12 cellular contexts compared by ENCODE assay signal in genomic region chr1:47229884-47230691, GRCh38. TPM values are rescaled to one million over a fixed set of nuclear protein-coding genes. Genes with fewer than 3 reads are reported as not detected.
DNase-seq lines count a peak whose midpoint lies in the region; ATAC-seq and TF ChIP-seq lines count a peak whose summit lies in the region.
"Had no signal": no experiment of that assay in that cellular context is flagged by ENCODE, and none has a peak within 500 bp of the region (broad histone marks: within the 10 kb centered on the region; RNA-seq: fewer than 3 reads in every experiment).

No MANE protein-coding gene starts in this region.

- ATAC-seq in activated CD8-positive, alpha-beta T cell treated with anti-CD3 and anti-CD28 coated beads, Interleukin-2, amount 10 ng/mL, durations not matched to agents 7 days and 5 days: no peak
- ATAC-seq in activated CD8-positive, alpha-beta T cell treated with anti-CD3 and anti-CD28 coated beads for 36 hours: no peak
- ATAC-seq in central memory CD8-positive, alpha-beta T cell (replicated peaks; ENCODE audit: extremely low read depth, poor library complexity, severe bottlenecking): no peak
- no peak for ATAC-seq in HG03520 (IDR thresholded peaks at IDR 0.05; ENCODE audit: unreplicated experiment)
- ATAC-seq: esophagus mucosa had no signal

- H3K4me3 Mint-ChIP-seq in activated CD8-positive, alpha-beta T cell treated with anti-CD3 and anti-CD28 coated beads, Interleukin-2, amount 10 ng/mL, durations not matched to agents 7 days and 5 days: peak overlapping the region; percentile 22
- no peak overlapping the region for H3K4me3 Mint-ChIP-seq in activated CD8-positive, alpha-beta T cell treated with anti-CD3 and anti-CD28 coated beads for 36 hours
- H3K4me3 Mint-ChIP-seq in central memory CD8-positive, alpha-beta T cell: peak overlapping the region; percentile 52

- DNase-seq in activated CD8-positive, alpha-beta T cell treated with anti-CD3 and anti-CD28 coated beads, Interleukin-2, amount 10 ng/mL, durations not matched to agents 7 days and 5 days: no peak
- no peak for DNase-seq in activated CD8-positive, alpha-beta T cell treated with anti-CD3 and anti-CD28 coated beads for 36 hours
- DNase-seq in central memory CD8-positive, alpha-beta T cell (ENCODE audit: low spot score in 2 of 2): no peak
- peak; percentile 44 to 51 for DNase-seq in lung microvascular endothelial cell (ENCODE audit: low read depth in 2 of 2)
- DNase-seq in suprapubic skin (ENCODE audit: low spot score in 2 of 2): no peak
- no peak for DNase-seq in GM03348 (ENCODE audit: low spot score)
- DNase-seq in activated CD8-positive, alpha-beta memory T cell treated with anti-CD3 and anti-CD28 coated beads for 24 hours: no peak
- DNase-seq: activated effector memory CD4-positive, alpha-beta T cell treated with Interleukin-2 at 50 U/mL for 16 hours; NCI-H69 had no signal

- H3K9me3 Mint-ChIP-seq in activated CD8-positive, alpha-beta T cell treated with anti-CD3 and anti-CD28 coated beads, Interleukin-2, amount 10 ng/mL, durations not matched to agents 7 days and 5 days (ENCODE audit: insufficient read depth): no peaks in the 10 kb centered on the region
- H3K9me3 Mint-ChIP-seq in activated CD8-positive, alpha-beta T cell treated with anti-CD3 and anti-CD28 coated beads for 36 hours: no peaks in the 10 kb centered on the region
- H3K9me3 Mint-ChIP-seq in central memory CD8-positive, alpha-beta T cell: no peaks in the 10 kb centered on the region

- H3K36me3 Mint-ChIP-seq in activated CD8-positive, alpha-beta T cell treated with anti-CD3 and anti-CD28 coated beads, Interleukin-2, amount 10 ng/mL, durations not matched to agents 7 days and 5 days (ENCODE audit: low read depth): no peaks in the 10 kb centered on the region
- H3K36me3 Mint-ChIP-seq in activated CD8-positive, alpha-beta T cell treated with anti-CD3 and anti-CD28 coated beads for 36 hours (ENCODE audit: low read depth): no peaks in the 10 kb centered on the region
- peaks cover 7% of the 10 kb centered on the region for H3K36me3 Mint-ChIP-seq in central memory CD8-positive, alpha-beta T cell (ENCODE audit: insufficient read depth)

- CTCF ChIA-PET in activated CD8-positive, alpha-beta T cell treated with anti-CD3 and anti-CD28 coated beads, Interleukin-2, amount 10 ng/mL, durations not matched to agents 7 days and 5 days (lab: Charles Lee): interaction anchor here (1.0 kb wide), 1 partner anchor 37 kb away, joined by 4 read pairs; no protein-coding TSS in a partner anchor
- CTCF ChIA-PET in activated CD8-positive, alpha-beta T cell treated with anti-CD3 and anti-CD28 coated beads for 36 hours (lab: Charles Lee): no interaction called here

- H3K27ac ChIP-seq in suprapubic skin: peak overlapping the region; percentile 19

- TF ChIP-seq POLR2A in suprapubic skin (IDR thresholded peaks at IDR 0.05): no peak

- no peaks in the 10 kb centered on the region for H3K36me3 ChIP-seq in suprapubic skin

- no peak overlapping the region for H3K27ac Mint-ChIP-seq in activated CD8-positive, alpha-beta T cell treated with anti-CD3 and anti-CD28 coated beads, Interleukin-2, amount 10 ng/mL, durations not matched to agents 7 days and 5 days
- H3K27ac Mint-ChIP-seq in activated CD8-positive, alpha-beta T cell treated with anti-CD3 and anti-CD28 coated beads for 36 hours: no peak overlapping the region
- no peak overlapping the region for H3K27ac Mint-ChIP-seq in central memory CD8-positive, alpha-beta T cell (ENCODE audit: low read depth)

- peaks cover 88% of the 10 kb centered on the region for H3K27me3 Mint-ChIP-seq in activated CD8-positive, alpha-beta T cell treated with anti-CD3 and anti-CD28 coated beads, Interleukin-2, amount 10 ng/mL, durations not matched to agents 7 days and 5 days (ENCODE audit: low read depth)
- peaks cover 80% of the 10 kb centered on the region for H3K27me3 Mint-ChIP-seq in activated CD8-positive, alpha-beta T cell treated with anti-CD3 and anti-CD28 coated beads for 36 hours
- no peaks in the 10 kb centered on the region for H3K27me3 Mint-ChIP-seq in central memory CD8-positive, alpha-beta T cell

- H3K9me3 ChIP-seq in suprapubic skin: no peaks in the 10 kb centered on the region

- peaks cover 42% of the 10 kb centered on the region for H3K4me1 ChIP-seq in suprapubic skin

- H3K4me1 Mint-ChIP-seq in activated CD8-positive, alpha-beta T cell treated with anti-CD3 and anti-CD28 coated beads, Interleukin-2, amount 10 ng/mL, durations not matched to agents 7 days and 5 days (ENCODE audit: low read depth): peaks cover 32% of the 10 kb centered on the region
- H3K4me1 Mint-ChIP-seq in activated CD8-positive, alpha-beta T cell treated with anti-CD3 and anti-CD28 coated beads for 36 hours (ENCODE audit: low read depth): peaks cover 24% of the 10 kb centered on the region
- H3K4me1 Mint-ChIP-seq in central memory CD8-positive, alpha-beta T cell: peaks cover 31% of the 10 kb centered on the region

- intact Hi-C loops in activated CD8-positive, alpha-beta T cell treated with anti-CD3 and anti-CD28 coated beads for 36 hours (cut with micrococcal nuclease): no loop called here

- H3K27me3 ChIP-seq in suprapubic skin: peaks cover 99% of the 10 kb centered on the region

- 13% methylated on average over 23 of the region's 23 CpGs for WGBS in suprapubic skin

- POLR2A ChIA-PET in activated CD8-positive, alpha-beta T cell treated with anti-CD3 and anti-CD28 coated beads, Interleukin-2, amount 10 ng/mL, durations not matched to agents 7 days and 5 days (lab: Charles Lee): no interaction called here
- POLR2A ChIA-PET in activated CD8-positive, alpha-beta T cell treated with anti-CD3 and anti-CD28 coated beads for 36 hours (lab: Charles Lee): no interaction called here

- TF ChIP-seq EP300 in suprapubic skin (IDR thresholded peaks at IDR 0.05): no peak

- no peak for TF ChIP-seq CTCF in activated CD8-positive, alpha-beta T cell treated with anti-CD3 and anti-CD28 coated beads for 36 hours (IDR thresholded peaks at IDR 0.05)
- no peak for TF ChIP-seq CTCF in suprapubic skin (IDR thresholded peaks at IDR 0.05)

- H3K4me3 ChIP-seq in suprapubic skin: peak overlapping the region; percentile 37

RNA-seq across cellular contexts. Expression of gene TAL1, which starts 1.9 kb away (rescaled TPM):
- total RNA-seq in activated CD8-positive, alpha-beta T cell treated with anti-CD3 and anti-CD28 coated beads, Interleukin-2, amount 10 ng/mL, durations not matched to agents 7 days and 5 days: not detected
- total RNA-seq in activated CD8-positive, alpha-beta T cell treated with anti-CD3 and anti-CD28 coated beads for 36 hours: not detected
- total RNA-seq in lung microvascular endothelial cell (51.0 and 58.1 TPM in 2 replicates), suprapubic skin (1 to 10 TPM in 2 of 4 donors, under 1 TPM in 2; 0.34 to 1.7 (median 1.2) TPM)
- total RNA-seq: T-helper 2 cell treated with Interferon-gamma antibody and Interleukin-4, amounts not matched to agents 100 ng/mL and 5 ng/mL, for 36 hours had no signal

RNA-seq across cellular contexts. Expression of gene PDZK1IP1, which starts 40.3 kb away (rescaled TPM):
- total RNA-seq in activated CD8-positive, alpha-beta T cell treated with anti-CD3 and anti-CD28 coated beads, Interleukin-2, amount 10 ng/mL, durations not matched to agents 7 days and 5 days: not detected
- not detected for total RNA-seq in activated CD8-positive, alpha-beta T cell treated with anti-CD3 and anti-CD28 coated beads for 36 hours
- total RNA-seq in lung microvascular endothelial cell: not detected in 2 replicates
- 100 to 1,000 TPM in 3 of 4 donors, 10 to 100 TPM in 1; 36.8 to 201 (median 153) TPM for total RNA-seq in suprapubic skin
- total RNA-seq: T-helper 2 cell treated with Interferon-gamma antibody and Interleukin-4, amounts not matched to agents 100 ng/mL and 5 ng/mL, for 36 hours had no signal

Comparison
In these comparisons a context has a peak if more than half of its experiments do, and no peak if none do; other contexts are left out.
1. DNase-seq: peak in lung microvascular endothelial cell (2 of 2); none in activated CD8-positive, alpha-beta T cell treated with anti-CD3 and anti-CD28 coated beads, Interleukin-2, amount 10 ng/mL, durations not matched to agents 7 days and 5 days (single experiment), activated CD8-positive, alpha-beta T cell treated with anti-CD3 and anti-CD28 coated beads for 36 hours (single experiment), central memory CD8-positive, alpha-beta T cell (0 of 2), suprapubic skin (0 of 2), GM03348 (single experiment) and activated CD8-positive, alpha-beta memory T cell treated with anti-CD3 and anti-CD28 coated beads for 24 hours (single experiment).
2. RNA of gene TAL1, which starts 1.9 kb away (total RNA-seq): 51.0 to 58.1 TPM in lung microvascular endothelial cell; 0.34 to 1.7 TPM in suprapubic skin, not detected in activated CD8-positive, alpha-beta T cell treated with anti-CD3 and anti-CD28 coated beads, Interleukin-2, amount 10 ng/mL, durations not matched to agents 7 days and 5 days and not detected in activated CD8-positive, alpha-beta T cell treated with anti-CD3 and anti-CD28 coated beads for 36 hours; every median in the first group is over 10 times any median in the second.
3. RNA of gene PDZK1IP1, which starts 40.3 kb away (total RNA-seq): 36.8 to 201 TPM in suprapubic skin; not detected in activated CD8-positive, alpha-beta T cell treated with anti-CD3 and anti-CD28 coated beads, Interleukin-2, amount 10 ng/mL, durations not matched to agents 7 days and 5 days, not detected in activated CD8-positive, alpha-beta T cell treated with anti-CD3 and anti-CD28 coated beads for 36 hours and not detected in lung microvascular endothelial cell; every median in the first group is over 10 times any median in the second.